Comparison of ENCODE assay signal across 8 cellular contexts in the genomic region with DNA sequence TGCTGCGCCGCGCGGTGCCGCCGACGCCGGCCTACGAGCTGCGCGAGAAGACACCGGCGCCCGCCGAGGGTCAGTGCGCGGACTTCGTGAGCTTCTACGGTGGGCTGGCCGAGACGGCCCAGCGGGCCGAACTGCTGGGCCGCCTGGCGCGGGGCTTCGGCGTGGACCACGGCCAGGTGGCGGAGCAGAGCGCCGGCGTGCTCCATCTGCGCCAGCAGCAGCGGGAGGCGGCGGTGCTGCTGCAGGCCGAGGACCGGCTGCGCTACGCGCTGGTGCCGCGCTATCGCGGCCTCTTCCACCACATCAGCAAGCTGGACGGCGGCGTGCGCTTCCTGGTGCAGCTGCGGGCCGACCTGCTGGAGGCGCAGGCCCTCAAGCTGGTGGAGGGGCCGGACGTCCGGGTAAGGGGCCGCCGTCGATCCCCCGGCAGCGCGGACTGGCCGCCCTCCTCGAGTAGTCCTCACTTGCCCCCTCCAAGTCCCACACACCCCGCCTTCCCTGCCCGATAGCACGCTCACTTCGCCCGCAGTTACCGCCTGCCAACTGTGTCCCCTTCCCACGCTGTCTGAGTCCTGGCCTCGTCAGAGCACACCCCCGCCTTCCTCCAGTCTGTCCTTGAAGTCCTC. TPM values are rescaled to one million over a fixed set of nuclear protein-coding genes. Genes with fewer than 3 reads are reported as not detected.
DNase-seq lines count a peak whose midpoint lies in the region; ATAC-seq and TF ChIP-seq lines count a peak whose summit lies in the region.

No MANE protein-coding gene starts in this region.

- H2AFZ ChIP-seq in osteoblast (ENCODE audit: low read length): peak overlapping the region; percentile 40

- TF ChIP-seq CTCF in foreskin keratinocyte (conservative IDR thresholded peaks at IDR 0.05): no peak
- TF ChIP-seq CTCF in osteoblast (IDR thresholded peaks at IDR 0.05; ENCODE audit: extremely low read depth, low read depth, low read length): no peak
- no peak for TF ChIP-seq CTCF in type B pancreatic cell (conservative IDR thresholded peaks at IDR 0.05)

- no peaks in the 10 kb centered on the region for H3K9me3 ChIP-seq in NT2/D1 (ENCODE audit: insufficient read depth, low read length)
- H3K9me3 ChIP-seq in osteoblast (ENCODE audit: low read depth, low read length): no peaks in the 10 kb centered on the region

- no peak for DNase-seq in activated CD4-positive, CD25-positive, alpha-beta regulatory T cell treated with anti-CD3 and anti-CD28 coated beads, Interleukin-2, amount 50 U/mL, for 72 hours
- DNase-seq in NT2/D1 (ENCODE audit: low read depth, low spot score) (peak; percentile 48), activated gamma-delta T cell (lab: John Stamatoyannopoulos, UW) (peak; percentile 42), foreskin keratinocyte (peak in 1 of 2 donors; percentile 48), osteoblast (ENCODE audit: insufficient read length, low spot score, missing footprints) (peak; percentile 92), type B pancreatic cell (ENCODE audit: extremely low spot score, unreplicated experiment) (no peak)

- peak overlapping the region; percentile 90 for H3K9ac ChIP-seq in NT2/D1 (ENCODE audit: insufficient read length, low read depth)

- peaks cover 4% of the 10 kb centered on the region for H3K27me3 Mint-ChIP-seq in type B pancreatic cell

- peak overlapping the region; percentile 83 for H3K4me3 ChIP-seq in NT2/D1 (ENCODE audit: insufficient read length, low read depth)
- peak overlapping the region; percentile 83 for H3K4me3 ChIP-seq in osteoblast (ENCODE audit: insufficient read depth, low read length)

- H3K36me3 ChIP-seq in NT2/D1 (ENCODE audit: insufficient read depth, insufficient read length, low read length) (no peaks in the 10 kb centered on the region), osteoblast (ENCODE audit: insufficient read depth, low read length) (no peaks in the 10 kb centered on the region)

- H3K27me3 ChIP-seq in NT2/D1 (ENCODE audit: insufficient read depth, insufficient read length): peaks cover 49% of the 10 kb centered on the region
- H3K27me3 ChIP-seq in foreskin keratinocyte: peaks cover 10% of the 10 kb centered on the region
- H3K27me3 ChIP-seq in osteoblast (ENCODE audit: insufficient read depth, low read length): no peaks in the 10 kb centered on the region

- ATAC-seq in activated CD4-positive, CD25-positive, alpha-beta regulatory T cell treated with anti-CD3 and anti-CD28 coated beads, Interleukin-2, amount 50 U/mL, for 24 hours: peak; percentile 41 to 50
- peak; percentile 59 for ATAC-seq in HG02885 (IDR thresholded peaks at IDR 0.05; ENCODE audit: poor library complexity, unreplicated experiment)
- ATAC-seq in foreskin keratinocyte: peak; percentile 70

- peak overlapping the region; percentile 80 for H3K4me2 ChIP-seq in osteoblast (ENCODE audit: insufficient read depth, low read length)

- H3K27ac Mint-ChIP-seq in type B pancreatic cell: peak overlapping the region; percentile 84

- H3K27ac ChIP-seq in foreskin keratinocyte (no peak overlapping the region), osteoblast (ENCODE audit: low read depth, low read length) (peak overlapping the region; percentile 47)

- H3K4me1 Mint-ChIP-seq in type B pancreatic cell (ENCODE audit: unreplicated experiment): peaks cover 24% of the 10 kb centered on the region

- H4K20me1 ChIP-seq in osteoblast (ENCODE audit: insufficient read depth, low read length): peaks cover 20% of the 10 kb centered on the region

- H3K4me3 Mint-ChIP-seq in type B pancreatic cell: peak overlapping the region; percentile 96

- peaks cover 4% of the 10 kb centered on the region for H3K36me3 Mint-ChIP-seq in type B pancreatic cell

- H3K4me1 ChIP-seq in NT2/D1 (ENCODE audit: insufficient read depth, insufficient read length): no peaks in the 10 kb centered on the region
- H3K4me1 ChIP-seq in foreskin keratinocyte: peaks cover 4% of the 10 kb centered on the region
- H3K4me1 ChIP-seq in osteoblast (ENCODE audit: insufficient read depth, low read length): peaks cover 24% of the 10 kb centered on the region

- H3K79me2 ChIP-seq in osteoblast (ENCODE audit: insufficient read depth, low read length): peaks cover 30% of the 10 kb centered on the region

- no peaks in the 10 kb centered on the region for H3K9me3 Mint-ChIP-seq in type B pancreatic cell

RNA-seq across cellular contexts. Expression of a gene that starts 0.5 kb away (rescaled TPM):
- total RNA-seq in foreskin keratinocyte (1.1 and 1.2 TPM in 2 replicates), osteoblast (5.1 and 5.6 TPM in 2 replicates), type B pancreatic cell (ENCODE audit: low replicate concordance) (6.4 and 7.1 TPM in 2 replicates)
- polyA plus RNA-seq in foreskin keratinocyte: 1.2 and 1.4 TPM in 2 replicates

RNA-seq across cellular contexts. Expression of a gene that starts 53.7 kb away (rescaled TPM):
- total RNA-seq in foreskin keratinocyte: 1.3 and 1.4 TPM in 2 replicates
- 1.9 and 2.5 TPM in 2 replicates for polyA plus RNA-seq in foreskin keratinocyte
- 3.6 and 5.0 TPM in 2 replicates for total RNA-seq in osteoblast
- 4.0 and 15.5 TPM in 2 replicates for total RNA-seq in type B pancreatic cell (ENCODE audit: low replicate concordance)

Comparison
In these comparisons a context has a peak if more than half of its experiments do, and no peak if none do; other contexts are left out.
1. DNase-seq: peak in NT2/D1 (single experiment), activated gamma-delta T cell (single experiment) and osteoblast (single experiment); none in activated CD4-positive, CD25-positive, alpha-beta regulatory T cell treated with anti-CD3 and anti-CD28 coated beads, Interleukin-2, amount 50 U/mL, for 72 hours (single experiment) and type B pancreatic cell (single experiment).
2. Peak in every context shown above with its lines, with median percentiles within 50 percentile points of each other: ATAC-seq.